In genomic region chr3:55615694-55616310, GRCh38 we compare ENCODE assay signal across 12 cellular contexts.
A peak's percentile ranks its signal among the peaks of the same experiment; 100 is the strongest.
DNase-seq lines count a peak whose midpoint lies in the region; TF ChIP-seq lines count a peak whose summit lies in the region.
"Had no signal": no experiment of that assay in that cellular context is flagged by ENCODE, and none has a peak within 500 bp of the region (broad histone marks: within the 10 kb centered on the region; RNA-seq: fewer than 3 reads in every experiment).

No MANE protein-coding gene starts in this region.

- H4K20me1 ChIP-seq in GM23248 (ENCODE audit: insufficient read depth) (no peaks in the 10 kb centered on the region), osteoblast (ENCODE audit: insufficient read depth, low read length) (no peaks in the 10 kb centered on the region), OCI-LY7 (ENCODE audit: insufficient read depth, low read length) (no peaks in the 10 kb centered on the region)
- H4K20me1 ChIP-seq: BLaER1 treated with 17β-estradiol and CSF1 and Interleukin-3, amounts not matched to agents 10 nM and 100 nM had no signal

- H3K79me2 ChIP-seq in GM23248 (ENCODE audit: insufficient read depth) (no peaks in the 10 kb centered on the region), osteoblast (ENCODE audit: insufficient read depth, low read length) (no peaks in the 10 kb centered on the region), OCI-LY7 (ENCODE audit: insufficient read depth, low read depth, low read length) (no peaks in the 10 kb centered on the region)

- TF ChIP-seq CTCF in cardiac muscle cell (IDR thresholded peaks at IDR 0.05; ENCODE audit: low read depth, low read length) (no peak), osteoblast (IDR thresholded peaks at IDR 0.05; ENCODE audit: extremely low read depth, low read depth, low read length) (no peak), OCI-LY7 (conservative IDR thresholded peaks at IDR 0.05; ENCODE audit: low read length) (no peak)

- H3K36me3 ChIP-seq in GM23248 (ENCODE audit: low read depth) (no peaks in the 10 kb centered on the region), cardiac muscle cell (no peaks in the 10 kb centered on the region), osteoblast (ENCODE audit: insufficient read depth, low read length) (no peaks in the 10 kb centered on the region), OCI-LY7 (ENCODE audit: insufficient read depth, low read length) (no peaks in the 10 kb centered on the region)
- H3K36me3 ChIP-seq: BLaER1 treated with 17β-estradiol and CSF1 and Interleukin-3, amounts not matched to agents 10 nM and 100 nM; prostate gland; stomach had no signal

- H3K27me3 ChIP-seq in GM23248 (replicated peaks; ENCODE audit: insufficient read depth): peaks cover 25% of the 10 kb centered on the region
- no peaks in the 10 kb centered on the region for H3K27me3 ChIP-seq in cardiac muscle cell
- H3K27me3 ChIP-seq in osteoblast (ENCODE audit: insufficient read depth, low read length): no peaks in the 10 kb centered on the region
- H3K27me3 ChIP-seq: BLaER1 treated with 17β-estradiol and CSF1 and Interleukin-3, amounts not matched to agents 10 nM and 100 nM; stomach had no signal

- CTCF ChIA-PET in OCI-LY7 (lab: Charles Lee; ENCODE audit: unreplicated experiment): no interaction called here

- POLR2A ChIA-PET in OCI-LY7 (lab: Charles Lee): no interaction called here

- no peaks in the 10 kb centered on the region for H3K9me3 ChIP-seq in GM23248 (ENCODE audit: low read depth)
- no peaks in the 10 kb centered on the region for H3K9me3 ChIP-seq in cardiac muscle cell (ENCODE audit: low read depth)
- H3K9me3 ChIP-seq in osteoblast (ENCODE audit: low read depth, low read length): no peaks in the 10 kb centered on the region
- no peaks in the 10 kb centered on the region for H3K9me3 ChIP-seq in OCI-LY7 (ENCODE audit: low read length)
- H3K9me3 ChIP-seq: BLaER1 treated with 17β-estradiol and CSF1 and Interleukin-3, amounts not matched to agents 10 nM and 100 nM; prostate gland; stomach had no signal

- H3K4me1 ChIP-seq in GM23248 (ENCODE audit: insufficient read depth) (peaks cover 9% of the 10 kb centered on the region), cardiac muscle cell (ENCODE audit: low read depth) (peaks cover 58% of the 10 kb centered on the region), osteoblast (ENCODE audit: insufficient read depth, low read length) (peaks cover 13% of the 10 kb centered on the region), OCI-LY7 (ENCODE audit: insufficient read depth, low read length, poor library complexity, severe bottlenecking) (no peaks in the 10 kb centered on the region)
- H3K4me1 ChIP-seq: prostate gland, stomach had no signal

- no TSS peak for BruUV-seq in OCI-LY7 (replicated peaks; lab: Mats Ljungman, UMichigan)

- no peak overlapping the region for H3K4me3 ChIP-seq in GM23248
- no peak overlapping the region for H3K4me3 ChIP-seq in cardiac muscle cell
- no peak overlapping the region for H3K4me3 ChIP-seq in osteoblast (ENCODE audit: insufficient read depth, low read length)
- no peak overlapping the region for H3K4me3 ChIP-seq in OCI-LY7 (ENCODE audit: low read depth, low read length, poor library complexity, severe bottlenecking)
- H3K4me3 ChIP-seq: BLaER1 treated with 17β-estradiol and CSF1 and Interleukin-3, amounts not matched to agents 10 nM and 100 nM; prostate gland; stomach had no signal

- DNase-seq in GM23248: peak; percentile 45
- DNase-seq in RPMI7951 (ENCODE audit: low read depth): peak; percentile 84
- peak in 1 of 2 donors; percentile 39 for DNase-seq in cardiac muscle cell (ENCODE audit: low read depth in 1 of 2, low spot score in 1 of 2)
- no peak for DNase-seq in osteoblast (ENCODE audit: insufficient read length, low spot score, missing footprints)
- DNase-seq in KBM-7: no peak
- no peak for DNase-seq in stimulated activated CD4-positive, alpha-beta T cell treated with anti-CD3 and anti-CD28 coated beads, Interleukin-4, amount 100 ng/mL, for 4 hours
- no peak for DNase-seq in OCI-LY7 (ENCODE audit: low spot score)
- no peak for DNase-seq in DMS79 (lab: John Stamatoyannopoulos, UW)
- DNase-seq: GF-D8, stomach had no signal

- H3K9ac ChIP-seq in GM23248: no peak overlapping the region
- H3K9ac ChIP-seq: BLaER1 treated with 17β-estradiol and CSF1 and Interleukin-3, amounts not matched to agents 10 nM and 100 nM had no signal

- H3F3A ChIP-seq in GM23248 (ENCODE audit: insufficient read depth): no peaks in the 10 kb centered on the region

- no peak overlapping the region for H3K27ac ChIP-seq in GM23248
- H3K27ac ChIP-seq in cardiac muscle cell: peak overlapping the region; percentile 72
- H3K27ac ChIP-seq in osteoblast (ENCODE audit: low read depth, low read length): no peak overlapping the region
- H3K27ac ChIP-seq in OCI-LY7 (ENCODE audit: low read depth, low read length, poor library complexity, severe bottlenecking): no peak overlapping the region
- H3K27ac ChIP-seq: prostate gland, stomach had no signal

- no peak overlapping the region for H2AFZ ChIP-seq in GM23248
- peak overlapping the region; percentile 24 for H2AFZ ChIP-seq in osteoblast (ENCODE audit: low read length)
- H2AFZ ChIP-seq in OCI-LY7 (ENCODE audit: low read length): no peak overlapping the region

- in situ Hi-C loops in GM23248 (cut with MboI) (no loop called here), KBM-7 (cut with MboI; ENCODE audit: low pct_unique_long_range_greater_than_20kb, low sequenced_read_pairs) (no loop called here)

- H3K9me2 ChIP-seq in GM23248 (ENCODE audit: insufficient read depth) (no peaks in the 10 kb centered on the region), OCI-LY7 (ENCODE audit: insufficient read depth, low read length) (no peaks in the 10 kb centered on the region)

- intact Hi-C loops in OCI-LY7 (cut with micrococcal nuclease; ENCODE audit: unreplicated experiment): no loop called here

- H3K4me2 ChIP-seq in GM23248 (ENCODE audit: unreplicated experiment) (no peak overlapping the region), osteoblast (ENCODE audit: insufficient read depth, low read length) (no peak overlapping the region), OCI-LY7 (ENCODE audit: low read length) (no peak overlapping the region)

- WGBS in GM23248 (ENCODE audit: low coverage in 1 of 2, low lambda C conversion rate in 2 of 2, missing lambda C conversion rate in 2 of 2), 2 experiments: 55 to 64% methylated on average over 8 of the region's 8 CpGs

Comparison
In these comparisons a context has a peak if more than half of its experiments do, and no peak if none do; other contexts are left out.
1. DNase-seq: peak in GM23248 (single experiment) and RPMI7951 (single experiment); none in osteoblast (single experiment), KBM-7 (single experiment), stimulated activated CD4-positive, alpha-beta T cell treated with anti-CD3 and anti-CD28 coated beads, Interleukin-4, amount 100 ng/mL, for 4 hours (0 of 2), OCI-LY7 (single experiment) and DMS79 (single experiment).